In the genomic region with DNA sequence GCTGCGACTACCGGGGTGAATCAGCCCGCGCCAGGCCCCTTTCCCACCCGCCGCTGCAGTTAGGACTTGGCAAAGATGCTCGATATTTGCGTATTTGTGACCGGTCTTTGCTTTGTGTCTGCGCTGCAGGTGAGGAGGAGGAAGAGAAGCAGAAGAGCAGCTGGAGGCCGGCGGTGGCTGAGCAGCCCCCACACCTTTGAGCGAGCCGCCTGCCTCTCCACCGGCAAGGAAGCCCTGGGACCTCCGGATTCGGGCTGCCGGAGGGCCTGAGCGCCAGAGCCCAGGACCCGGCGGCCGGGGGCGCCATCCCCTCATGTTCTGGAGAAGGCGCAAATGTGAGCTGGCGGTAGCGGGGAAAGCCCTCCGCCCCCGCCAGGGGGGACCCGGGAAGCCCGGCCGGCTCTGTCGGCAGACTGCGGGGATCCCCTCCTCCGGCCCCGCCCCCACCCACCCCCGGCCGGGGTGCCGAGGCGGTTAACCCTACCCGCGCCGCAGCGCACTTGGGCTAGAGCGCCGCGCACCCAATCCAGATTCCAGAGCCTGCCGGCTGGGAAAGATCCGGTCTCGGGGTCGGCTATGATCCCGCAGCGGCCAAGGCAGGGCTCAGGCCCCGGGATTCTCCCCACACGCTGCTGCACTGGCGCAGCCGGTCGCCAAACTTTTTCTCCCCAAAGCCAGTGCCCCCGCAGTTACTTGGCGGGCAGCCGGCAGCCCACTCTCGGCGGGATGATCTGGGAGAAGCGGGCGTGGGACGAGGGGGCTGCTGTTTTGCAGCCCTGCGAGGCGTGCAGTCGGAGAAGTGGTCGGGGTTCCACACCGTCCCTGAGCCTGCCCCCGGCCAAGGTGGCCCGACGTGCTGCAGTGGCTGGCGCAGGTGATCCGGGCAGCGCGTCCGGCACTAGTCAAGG, we compare ENCODE assay signal across 8 cellular contexts. TPM values are rescaled to one million over a fixed set of nuclear protein-coding genes. Genes with fewer than 3 reads are reported as not detected.
DNase-seq lines count a peak whose midpoint lies in the region; ATAC-seq, FAIRE-seq and TF ChIP-seq lines count a peak whose summit lies in the region.

No MANE protein-coding gene starts in this region.

- H3K27ac ChIP-seq in C4-2B, result peak overlapping the region; percentile 80
- H3K27ac ChIP-seq in GM12878 (ENCODE audit: control insufficient read depth, insufficient read depth), result no peak overlapping the region
- H3K27ac ChIP-seq in layer of hippocampus (ENCODE audit: low read depth, low read length), result peak overlapping the region; percentile 30
- H3K27ac ChIP-seq in substantia nigra (ENCODE audit: low read depth, low read length, poor library complexity, severe bottlenecking), result no peak overlapping the region

- TF ChIP-seq RAD21 in GM12878 (IDR thresholded peaks at IDR 0.05; ENCODE audit: insufficient read depth, low read depth, low read length), result peak; percentile 78

- H3K9me3 ChIP-seq in GM12878 (replicated peaks; ENCODE audit: control insufficient read depth, insufficient read depth, low read length), result no peaks in the 10 kb centered on the region; the same call in 2 of the 3 replicates

- H3K4me3 ChIP-seq in GM12878, result peak overlapping the region; percentile 44; the same call in 1 of the 2 replicates

- H3K79me2 ChIP-seq in GM12878 (ENCODE audit: control insufficient read depth, insufficient read depth, low read length), result no peaks in the 10 kb centered on the region

- CTCF ChIA-PET in GM12878 (lab: Yijun Ruan, JAX), result interaction anchor here (0.8 to 10.8 kb wide), 14 partner anchors 17 to 681 kb away, joined by 3 to 347 read pairs (median 5); no protein-coding TSS in a partner anchor

- peak overlapping the region; percentile 59; the same call in 1 of the 2 replicates for H3K4me2 ChIP-seq in GM12878 (ENCODE audit: control insufficient read depth, insufficient read depth)

- peak; percentile 32 for DNase-seq in LoVo (ENCODE audit: low spot score)
- DNase-seq in GM12878 (ENCODE audit: low read depth, low spot score), result no peak
- peak in 43 of 49 donors; percentile 9 to 78 (median 45) for DNase-seq in substantia nigra (lab: John Stamatoyannopoulos, UW)
- DNase-seq in DMS153 treated with DMSO at 0.1 percent for 48 hours (lab: John Stamatoyannopoulos, UW; ENCODE audit: unreplicated experiment), result no peak
- DNase-seq in stimulated activated naive CD4-positive, alpha-beta T cell (lab: John Stamatoyannopoulos, UW), result no peak

- WGBS in GM12878 (ENCODE audit: insufficient coverage, insufficient replicate concordance, low lambda C conversion rate, missing lambda C conversion rate), result 4% methylated on average over 43 of the region's 78 CpGs

- POLR2A ChIA-PET in GM12878 (lab: Charles Lee), result interaction anchor here (0.7 to 3.5 kb wide), 4 partner anchors 55 to 87 kb away, joined by 3 to 16 read pairs (median 5); no protein-coding TSS in a partner anchor

- H2AFZ ChIP-seq in GM12878 (ENCODE audit: control insufficient read depth, low read depth, low read length), result peak overlapping the region; percentile 30

- peaks cover 0 to 18% of the 10 kb centered on the region in 2 experiments; a peak in 2 of 4 replicates for H3K27me3 ChIP-seq in GM12878 (replicated peaks in 1 of 2; ENCODE audit: control insufficient read depth in 2 of 2, insufficient read depth in 2 of 2, low read length in 1 of 2)
- H3K27me3 ChIP-seq in layer of hippocampus (ENCODE audit: control insufficient read depth, insufficient read depth, low read length), result peaks cover 7% of the 10 kb centered on the region

- H4K20me1 ChIP-seq in GM12878 (ENCODE audit: control insufficient read depth, insufficient read depth), result no peaks in the 10 kb centered on the region

- no peak overlapping the region for H3K9ac ChIP-seq in GM12878 (ENCODE audit: control insufficient read depth, insufficient read depth, low read length)

- RAD21 ChIA-PET in GM12878 (lab: Charles Lee; ENCODE audit: unreplicated experiment), result interaction anchor here (0.7 to 13.6 kb wide), 12 partner anchors 51 to 886 kb away, joined by 3 to 318 read pairs (median 4); no protein-coding TSS in a partner anchor

- SMC1A ChIA-PET in GM12878 (lab: Charles Lee; ENCODE audit: uncharacterized antibody, unreplicated experiment), result interaction anchor here (0.6 to 13.1 kb wide), 9 partner anchors 29 to 749 kb away, joined by 3 to 297 read pairs (median 5); no protein-coding TSS in a partner anchor

- H3K36me3 ChIP-seq in GM12878 (ENCODE audit: control insufficient read depth in 2 of 2, insufficient read depth in 2 of 2, low read length in 1 of 2), result no peaks in the 10 kb centered on the region

- BruUV-seq in GM12878 (replicated peaks; lab: Mats Ljungman, UMichigan), result no TSS peak

- no peaks in the 10 kb centered on the region for H3K4me1 ChIP-seq in GM12878 (ENCODE audit: control insufficient read depth, insufficient read depth, low read length)

- TF ChIP-seq POLR2A in GM12878 (IDR thresholded peaks at IDR 0.05; ENCODE audit: low read depth, low read length), result no peak

- in situ Hi-C loops in GM12878 (cut with MboI), result loop anchor here (5.0 to 25.0 kb wide), 2 partner anchors 86 to 426 kb away; no protein-coding TSS in a partner anchor

- peak; percentile 29 for ATAC-seq in GM19395 (IDR thresholded peaks at IDR 0.05; ENCODE audit: unreplicated experiment)
- ATAC-seq in GM12878, result peak; percentile 63

- no peak for TF ChIP-seq EP300 in GM12878 (IDR thresholded peaks at IDR 0.05; ENCODE audit: borderline replicate concordance in 1 of 2, control insufficient read depth in 1 of 2, low read depth in 2 of 2, low read length in 2 of 2)

- intact Hi-C loops in GM12878 (cut with micrococcal nuclease; ENCODE audit: unreplicated experiment), result loop anchor here (1.0 to 10.0 kb wide), 3 partner anchors 89 to 814 kb away; no protein-coding TSS in a partner anchor

- peak; percentile 40 for TF ChIP-seq CTCF in C4-2B (conservative IDR thresholded peaks at IDR 0.05)
- TF ChIP-seq CTCF in GM12878 (IDR thresholded peaks at IDR 0.05 in 2 of 3, conservative IDR thresholded peaks at IDR 0.05 in 1 of 3; ENCODE audit: control insufficient read depth in 2 of 3, extremely low read depth in 1 of 3, insufficient read depth in 1 of 3, low read depth in 3 of 3, low read length in 3 of 3), result peak in 2 of 3 experiments; percentile 60 to 86; a peak in 3 of 6 replicates

- FAIRE-seq in GM12878 (lab: Jason Lieb, UNC), result no peak

TF ChIP-seq in GM12878, 131 proteins besides CTCF, POLR2A, EP300 and RAD21 (continues in another document):
- TF ChIP-seq BHLHE40 (IDR thresholded peaks at IDR 0.05; ENCODE audit: borderline replicate concordance in 1 of 2, low read depth in 2 of 2, low read length in 1 of 2) (peak; percentile 72 to 79; a peak in 3 of 4 replicates), FOXM1 (IDR thresholded peaks at IDR 0.05; ENCODE audit: low read depth, low read length) (peak; percentile 28; the same call in 1 of the 2 replicates), IKZF1 (conservative IDR thresholded peaks at IDR 0.05) (peak; percentile 44), LARP7 (IDR thresholded peaks at IDR 0.05) (no peak), NR2C1 (IDR thresholded peaks at IDR 0.05) (no peak), SMARCA5 (IDR thresholded peaks at IDR 0.05) (0 out of 2 replicates have a peak, but pooled peaks have one; percentile 70), SUZ12 (IDR thresholded peaks at IDR 0.05; ENCODE audit: unreplicated experiment) (peak; percentile 21), GATAD2B (conservative IDR thresholded peaks at IDR 0.05; ENCODE audit: low read depth) (0 out of 2 replicates have a peak, but pooled peaks have one; percentile 17), EGR1 (IDR thresholded peaks at IDR 0.05; ENCODE audit: borderline replicate concordance in 1 of 2, low read depth in 2 of 2, low read length in 2 of 2) (peak in 1 of 2 experiments; percentile 98; a peak in 2 of 3 replicates), HDAC6 (IDR thresholded peaks at IDR 0.05; ENCODE audit: unreplicated experiment) (peak; percentile 70), EED (IDR thresholded peaks at IDR 0.05; ENCODE audit: low read depth) (0 out of 2 replicates have a peak, but pooled peaks have one; percentile 16)
- TF ChIP-seq, protein P1, sequence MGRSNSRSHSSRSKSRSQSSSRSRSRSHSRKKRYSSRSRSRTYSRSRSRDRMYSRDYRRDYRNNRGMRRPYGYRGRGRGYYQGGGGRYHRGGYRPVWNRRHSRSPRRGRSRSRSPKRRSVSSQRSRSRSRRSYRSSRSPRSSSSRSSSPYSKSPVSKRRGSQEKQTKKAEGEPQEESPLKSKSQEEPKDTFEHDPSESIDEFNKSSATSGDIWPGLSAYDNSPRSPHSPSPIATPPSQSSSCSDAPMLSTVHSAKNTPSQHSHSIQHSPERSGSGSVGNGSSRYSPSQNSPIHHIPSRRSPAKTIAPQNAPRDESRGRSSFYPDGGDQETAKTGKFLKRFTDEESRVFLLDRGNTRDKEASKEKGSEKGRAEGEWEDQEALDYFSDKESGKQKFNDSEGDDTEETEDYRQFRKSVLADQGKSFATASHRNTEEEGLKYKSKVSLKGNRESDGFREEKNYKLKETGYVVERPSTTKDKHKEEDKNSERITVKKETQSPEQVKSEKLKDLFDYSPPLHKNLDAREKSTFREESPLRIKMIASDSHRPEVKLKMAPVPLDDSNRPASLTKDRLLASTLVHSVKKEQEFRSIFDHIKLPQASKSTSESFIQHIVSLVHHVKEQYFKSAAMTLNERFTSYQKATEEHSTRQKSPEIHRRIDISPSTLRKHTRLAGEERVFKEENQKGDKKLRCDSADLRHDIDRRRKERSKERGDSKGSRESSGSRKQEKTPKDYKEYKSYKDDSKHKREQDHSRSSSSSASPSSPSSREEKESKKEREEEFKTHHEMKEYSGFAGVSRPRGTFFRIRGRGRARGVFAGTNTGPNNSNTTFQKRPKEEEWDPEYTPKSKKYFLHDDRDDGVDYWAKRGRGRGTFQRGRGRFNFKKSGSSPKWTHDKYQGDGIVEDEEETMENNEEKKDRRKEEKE (IDR thresholded peaks at IDR 0.05), result no peak

RNA-seq across cellular contexts. Expression of a gene that starts 0.8 kb away (rescaled TPM):
- total RNA-seq in GM12878 (2013; cell fraction: nucleolus; rRNA removed), result 42.4 and 43.1 TPM in 2 replicates
- total RNA-seq in GM12878 (2014; rRNA removed), result 0.71 and 0.79 TPM in 2 replicates
- total RNA-seq in GM12878 (2014; rRNA removed; fragmentation: Illumina TruSeq; extraction: Trizol), result 1.4 and 1.5 TPM in 2 replicates
- 0.80 and 0.93 TPM in 2 replicates for total RNA-seq in GM12878 (2021)
- polyA plus RNA-seq in GM12878 (2011; ENCODE audit: low read depth), result not detected
- 3.5 and 3.6 TPM in 2 replicates for polyA plus RNA-seq in GM12878 (2011; rRNA removed)
- 2.5 and 3.0 TPM in 2 replicates for polyA plus RNA-seq in GM12878 (2011; cell fraction: cytosol; rRNA removed)
- polyA plus RNA-seq in GM12878 (2011; cell fraction: nucleus; rRNA removed), result 7.8 and 8.7 TPM in 2 replicates
- 0.18 TPM in 1 of 2 replicates, not detected in the other for polyA plus RNA-seq in GM12878 (2012)
- polyA plus RNA-seq in GM12878 (2014; fragmentation: Illumina TruSeq; extraction: Trizol), result 0.93 and 1.2 TPM in 2 replicates
- under 1 TPM; 0.47 to 0.60 TPM for polyA plus RNA-seq in GM12878 (2014; fragmentation: Nextera tagmentation; extraction: Ambion mirVana)
- polyA plus RNA-seq in GM12878 (2014; rRNA removed), result 1.1 TPM in 2 replicates
- polyA plus RNA-seq in GM12878 (2016; fragmentation: Nextera tagmentation; extraction: Ambion mirVana), result under 1 TPM; 0.21 TPM
- polyA minus RNA-seq in GM12878 (2011; rRNA and poly(A)+ RNA removed), result 8.5 and 9.4 TPM in 2 replicates
- 2.3 and 2.5 TPM in 2 replicates for polyA minus RNA-seq in GM12878 (2011; cell fraction: cytosol; rRNA and poly(A)+ RNA removed)
- 13.4 and 23.0 TPM in 2 replicates for polyA minus RNA-seq in GM12878 (2011; cell fraction: nucleus; rRNA and poly(A)+ RNA removed)

Comparison
In these comparisons a context has a peak if more than half of its experiments do, and no peak if none do; other contexts are left out.
1. H3K27ac ChIP-seq: peak in C4-2B (single experiment) and layer of hippocampus (single experiment); none in GM12878 (single experiment) and substantia nigra (single experiment).
2. DNase-seq: peak in LoVo (single experiment) and substantia nigra (43 of 49); none in GM12878 (single experiment), DMS153 treated with DMSO at 0.1 percent for 48 hours (single experiment) and stimulated activated naive CD4-positive, alpha-beta T cell (0 of 6).